ENCODE assay signal across 1 cellular context in the genomic region with DNA sequence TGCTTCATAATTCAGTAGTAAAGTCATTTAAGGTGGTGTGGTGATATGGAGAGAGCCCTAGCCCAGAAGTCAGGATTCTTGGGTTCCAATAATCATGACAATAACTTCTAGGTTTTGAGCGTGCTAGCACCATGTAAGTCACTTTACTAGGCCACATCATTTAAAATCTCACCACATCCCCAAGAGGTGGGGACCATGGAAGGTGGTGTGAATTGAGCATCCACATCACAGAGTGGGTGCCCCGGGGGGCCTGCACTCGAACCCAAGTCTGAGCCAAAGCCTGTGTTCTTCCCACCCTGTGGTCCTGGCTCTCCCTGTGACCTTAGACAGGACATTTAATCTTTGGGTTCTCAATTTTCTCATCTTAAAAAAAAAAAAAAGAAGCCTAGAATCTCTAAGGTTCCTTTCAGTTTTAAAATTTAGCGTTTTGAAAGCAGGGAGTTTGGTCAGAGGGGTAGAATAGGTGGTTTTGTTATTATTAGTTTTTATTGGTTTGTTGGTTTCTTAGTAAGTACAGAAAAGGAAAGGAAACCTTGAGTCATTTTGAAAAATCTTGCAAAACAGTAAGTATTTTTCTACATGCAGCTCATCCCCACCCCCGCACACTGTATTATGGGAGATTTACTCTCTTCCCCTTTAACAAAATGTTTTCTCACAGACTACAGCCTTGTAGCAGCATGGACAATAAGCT.
TF ChIP-seq lines count a peak whose summit lies in the region.

No MANE protein-coding gene starts in this region.

TF ChIP-seq in HepG2, 621 proteins besides CTCF, POLR2A, EP300 and RAD21 (continued from another document):
- TF ChIP-seq, protein P1, sequence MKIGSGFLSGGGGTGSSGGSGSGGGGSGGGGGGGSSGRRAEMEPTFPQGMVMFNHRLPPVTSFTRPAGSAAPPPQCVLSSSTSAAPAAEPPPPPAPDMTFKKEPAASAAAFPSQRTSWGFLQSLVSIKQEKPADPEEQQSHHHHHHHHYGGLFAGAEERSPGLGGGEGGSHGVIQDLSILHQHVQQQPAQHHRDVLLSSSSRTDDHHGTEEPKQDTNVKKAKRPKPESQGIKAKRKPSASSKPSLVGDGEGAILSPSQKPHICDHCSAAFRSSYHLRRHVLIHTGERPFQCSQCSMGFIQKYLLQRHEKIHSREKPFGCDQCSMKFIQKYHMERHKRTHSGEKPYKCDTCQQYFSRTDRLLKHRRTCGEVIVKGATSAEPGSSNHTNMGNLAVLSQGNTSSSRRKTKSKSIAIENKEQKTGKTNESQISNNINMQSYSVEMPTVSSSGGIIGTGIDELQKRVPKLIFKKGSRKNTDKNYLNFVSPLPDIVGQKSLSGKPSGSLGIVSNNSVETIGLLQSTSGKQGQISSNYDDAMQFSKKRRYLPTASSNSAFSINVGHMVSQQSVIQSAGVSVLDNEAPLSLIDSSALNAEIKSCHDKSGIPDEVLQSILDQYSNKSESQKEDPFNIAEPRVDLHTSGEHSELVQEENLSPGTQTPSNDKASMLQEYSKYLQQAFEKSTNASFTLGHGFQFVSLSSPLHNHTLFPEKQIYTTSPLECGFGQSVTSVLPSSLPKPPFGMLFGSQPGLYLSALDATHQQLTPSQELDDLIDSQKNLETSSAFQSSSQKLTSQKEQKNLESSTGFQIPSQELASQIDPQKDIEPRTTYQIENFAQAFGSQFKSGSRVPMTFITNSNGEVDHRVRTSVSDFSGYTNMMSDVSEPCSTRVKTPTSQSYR (CRISPR knock-in tag; IDR thresholded peaks at IDR 0.05; ENCODE audit: borderline replicate concordance): no peak
- no peak for TF ChIP-seq ZNF619 (CRISPR knock-in tag; IDR thresholded peaks at IDR 0.05)
- TF ChIP-seq SIN3B (IDR thresholded peaks at IDR 0.05; ENCODE audit: low read length): no peak
- no peak for TF ChIP-seq ZMAT3 (CRISPR knock-in tag; conservative IDR thresholded peaks at IDR 0.05)
- no peak for TF ChIP-seq KAT7 (CRISPR knock-in tag; IDR thresholded peaks at IDR 0.05; ENCODE audit: borderline replicate concordance)
- no peak for TF ChIP-seq ONECUT2 (CRISPR knock-in tag; IDR thresholded peaks at IDR 0.05)
- TF ChIP-seq RARG (CRISPR knock-in tag; IDR thresholded peaks at IDR 0.05; ENCODE audit: low read depth): no peak
TF ChIP-seq in HepG2: peak in this region for 0.
